In genomic region chr1:235971571-235972315, GRCh38 we compare ENCODE assay signal across 1 cellular context.
TF ChIP-seq lines count a peak whose summit lies in the region.

No MANE protein-coding gene starts in this region.

TF ChIP-seq in SK-N-SH, 30 proteins besides CTCF, POLR2A, EP300 and RAD21 (continued from another document):
- TF ChIP-seq RFX5 (IDR thresholded peaks at IDR 0.05; ENCODE audit: low read length) (0 out of 2 replicates have a peak, but pooled peaks have one; percentile 23), POLR2AphosphoS5 (IDR thresholded peaks at IDR 0.05; ENCODE audit: low read depth, low read length) (peak; percentile 71), USF1 (IDR thresholded peaks at IDR 0.05; ENCODE audit: borderline replicate concordance, low read depth) (peak; percentile 69), FOXJ3 (CRISPR knock-in tag; IDR thresholded peaks at IDR 0.05) (no peak), ELF1 (IDR thresholded peaks at IDR 0.05) (peak; percentile 45; the same call in 1 of the 2 replicates), FOXM1 (IDR thresholded peaks at IDR 0.05; ENCODE audit: low read depth) (no peak), TEAD4 (IDR thresholded peaks at IDR 0.05; ENCODE audit: borderline replicate concordance, insufficient read depth) (no peak), TAF1 (IDR thresholded peaks at IDR 0.05; ENCODE audit: borderline replicate concordance, low read depth, low read length) (peak; percentile 72; the same call in 1 of the 2 replicates), IRF3 (IDR thresholded peaks at IDR 0.05; ENCODE audit: low read depth, low read length) (no peak), MEF2A (IDR thresholded peaks at IDR 0.05; ENCODE audit: borderline replicate concordance, low read depth) (no peak), EZH2phosphoT487 (IDR thresholded peaks at IDR 0.05; ENCODE audit: borderline replicate concordance, low read depth) (no peak), ZBTB33 (IDR thresholded peaks at IDR 0.05; ENCODE audit: borderline replicate concordance, low read depth) (no peak), RCOR1 (IDR thresholded peaks at IDR 0.05; ENCODE audit: low read length) (0 out of 2 replicates have a peak, but pooled peaks have one; percentile 2), NRF1 (IDR thresholded peaks at IDR 0.05; ENCODE audit: low read depth, low read length) (0 out of 2 replicates have a peak, but pooled peaks have one; percentile 21)
